In genomic region chr13:83780201-83780600, GRCh38 we compare ENCODE assay signal across 10 cellular contexts.
DNase-seq lines count a peak whose midpoint lies in the region; TF ChIP-seq lines count a peak whose summit lies in the region.
"Had no signal": no experiment of that assay in that cellular context is flagged by ENCODE, and none has a peak within 500 bp of the region (broad histone marks: within the 10 kb centered on the region; RNA-seq: fewer than 3 reads in every experiment).

No MANE protein-coding gene starts in this region.

- CTCF ChIA-PET in A673 (lab: Charles Lee), result no interaction called here

- H3K27ac ChIP-seq in A673 (ENCODE audit: low read depth, low read length, poor library complexity, severe bottlenecking) (no peak overlapping the region), left ventricle myocardium inferior (replicated peaks) (no peak overlapping the region)
- H3K27ac ChIP-seq: lower lobe of right lung had no signal

- POLR2A ChIA-PET in A673 (lab: Charles Lee; ENCODE audit: low non-redundant PET), result no interaction called here

- no peaks in the 10 kb centered on the region for H3K27me3 ChIP-seq in A673 (replicated peaks; ENCODE audit: insufficient read depth, low read depth, low read length, poor library complexity)
- no peaks in the 10 kb centered on the region for H3K27me3 ChIP-seq in HAP-1 (ENCODE audit: low read depth)
- no peaks in the 10 kb centered on the region for H3K27me3 ChIP-seq in left ventricle myocardium inferior (ENCODE audit: low read depth)

- BruUV-seq in A673 (replicated peaks; lab: Mats Ljungman, UMichigan), result no TSS peak

- DNase-seq in A673 (ENCODE audit: low spot score) (peak; percentile 37), HAP-1 (ENCODE audit: low spot score in 2 of 2) (peak; percentile 28 to 30), OCI-M1 (lab: John Stamatoyannopoulos, UW) (peak; percentile 93), fibroblast of the aortic adventitia (ENCODE audit: low read depth) (peak; percentile 30), DMS114 treated with DMSO at 0.1 percent for 48 hours (lab: John Stamatoyannopoulos, UW; ENCODE audit: unreplicated experiment) (no peak), left ventricle myocardium inferior (no peak), NCI-H2227 (lab: John Stamatoyannopoulos, UW; ENCODE audit: unreplicated experiment) (no peak), UCSD-AML1 (lab: John Stamatoyannopoulos, UW; ENCODE audit: unreplicated experiment) (no peak)
- DNase-seq: activated naive CD4-positive, alpha-beta T cell treated with anti-CD3 and anti-CD28 coated beads for 36 hours; lower lobe of right lung had no signal

- intact Hi-C loops in A673 (cut with micrococcal nuclease; ENCODE audit: unreplicated experiment) (no loop called here), left ventricle myocardium inferior (cut with micrococcal nuclease) (no loop called here)

- H3K36me3 ChIP-seq in A673 (ENCODE audit: insufficient read depth, low read length, poor library complexity, severe bottlenecking), result no peaks in the 10 kb centered on the region
- no peaks in the 10 kb centered on the region for H3K36me3 ChIP-seq in HAP-1 (replicated peaks)
- H3K36me3 ChIP-seq in left ventricle myocardium inferior, result no peaks in the 10 kb centered on the region
- H3K36me3 ChIP-seq: lower lobe of right lung had no signal

- H3K4me1 ChIP-seq in A673 (ENCODE audit: insufficient read depth, low read length, poor library complexity, severe bottlenecking) (no peaks in the 10 kb centered on the region), HAP-1 (no peaks in the 10 kb centered on the region), left ventricle myocardium inferior (no peaks in the 10 kb centered on the region)
- H3K4me1 ChIP-seq: lower lobe of right lung had no signal

- H3K4me3 ChIP-seq in A673 (ENCODE audit: low read depth, low read length, poor library complexity, severe bottlenecking), result no peak overlapping the region
- H3K4me3 ChIP-seq in HAP-1, result no peak overlapping the region
- no peak overlapping the region for H3K4me3 ChIP-seq in fibroblast of the aortic adventitia (ENCODE audit: low read depth, low read length)
- H3K4me3 ChIP-seq in left ventricle myocardium inferior, result no peak overlapping the region
- H3K4me3 ChIP-seq: lower lobe of right lung had no signal

- in situ Hi-C loops in HAP-1 (cut with MboI; ENCODE audit: low sequenced_read_pairs), result no loop called here

- H3K9me3 ChIP-seq in A673 (ENCODE audit: low read depth, low read length, poor library complexity, severe bottlenecking) (no peaks in the 10 kb centered on the region), HAP-1 (no peaks in the 10 kb centered on the region), left ventricle myocardium inferior (replicated peaks) (peaks cover 6% of the 10 kb centered on the region)
- H3K9me3 ChIP-seq: lower lobe of right lung had no signal

- TF ChIP-seq CTCF in A673 (conservative IDR thresholded peaks at IDR 0.05; ENCODE audit: low read depth, low read length) (peak; percentile 50), fibroblast of the aortic adventitia (IDR thresholded peaks at IDR 0.05; ENCODE audit: insufficient read depth, low read length) (peak; percentile 52), left ventricle myocardium inferior (IDR thresholded peaks at IDR 0.05; ENCODE audit: borderline replicate concordance) (no peak)

Comparison
In these comparisons a context has a peak if more than half of its experiments do, and no peak if none do; other contexts are left out.
1. DNase-seq: peak in A673 (single experiment), HAP-1 (2 of 2), OCI-M1 (single experiment) and fibroblast of the aortic adventitia (single experiment); none in DMS114 treated with DMSO at 0.1 percent for 48 hours (single experiment), left ventricle myocardium inferior (single experiment), NCI-H2227 (single experiment) and UCSD-AML1 (single experiment).